25 cellular contexts compared by ENCODE assay signal in genomic region chr1:12537906-12538461, GRCh38.
DNase-seq lines count a peak whose midpoint lies in the region; FAIRE-seq and TF ChIP-seq lines count a peak whose summit lies in the region.
"Had no signal": no experiment of that assay in that cellular context is flagged by ENCODE, and none has a peak within 500 bp of the region (broad histone marks: within the 10 kb centered on the region; RNA-seq: fewer than 3 reads in every experiment).

No MANE protein-coding gene starts in this region.

- no peak overlapping the region for H3K4me3 ChIP-seq in right atrium auricular region
- H3K4me3 ChIP-seq in H1 (ENCODE audit: extremely low read depth in 1 of 4, insufficient read depth in 2 of 4, low read depth in 3 of 4, low read length in 4 of 4): no peak overlapping the region
- no peak overlapping the region for H3K4me3 ChIP-seq in neuronal stem cell (ENCODE audit: low read length in 2 of 2)
- H3K4me3 ChIP-seq: GM23248, HAP-1, SJCRH30 had no signal

- TF ChIP-seq POLR2A in H1 (IDR thresholded peaks at IDR 0.05; ENCODE audit: control extremely low read depth in 1 of 2, low read depth in 2 of 2, low read length in 2 of 2): no peak

- H3K27ac ChIP-seq in right atrium auricular region (no peak overlapping the region), H1 (ENCODE audit: low read depth, low read length) (no peak overlapping the region), neuronal stem cell (replicated peaks; ENCODE audit: low read length) (no peak overlapping the region)
- H3K27ac ChIP-seq: GM23248, SJCRH30 had no signal

- H2BK120ac ChIP-seq in H1 (replicated peaks; ENCODE audit: low read depth, low read length) (peak overlapping the region; percentile 47), neuronal stem cell (ENCODE audit: low read depth, low read length) (no peak overlapping the region)

- H3K4me2 ChIP-seq in H1 (ENCODE audit: insufficient read depth in 1 of 2, low read depth in 2 of 2, low read length in 2 of 2): no peak overlapping the region
- H3K4me2 ChIP-seq in neuronal stem cell (ENCODE audit: insufficient read depth, low read length, poor library complexity, severe bottlenecking): no peak overlapping the region

- H3K4ac ChIP-seq in H1 (replicated peaks; ENCODE audit: insufficient read length, low read depth, low read length) (no peak overlapping the region), neuronal stem cell (ENCODE audit: low read length) (no peak overlapping the region)

- DNase-seq in cardiac septum (ENCODE audit: low spot score) (peak; percentile 4), right atrium auricular region (ENCODE audit: low spot score) (no peak), H1 (ENCODE audit: low read depth in 1 of 2, low spot score in 2 of 2) (no peak), neuronal stem cell (ENCODE audit: low spot score) (no peak), epidermal melanocyte (ENCODE audit: insufficient read length, low spot score) (no peak), NCI-H1436 treated with DMSO at 0.1 percent for 48 hours (lab: John Stamatoyannopoulos, UW) (no peak), NCI-H128 (lab: John Stamatoyannopoulos, UW; ENCODE audit: unreplicated experiment) (no peak)
- DNase-seq: DMS53, GDM1, GM23248, Karpas-422, MV-4-11, NCI-H1105 treated with DMSO at 0.1 percent for 48 hours, NCI-H1694 treated with DMSO at 0.1 percent for 48 hours, NCI-H2081 treated with DMSO at 0.1 percent for 48 hours, NCI-H2171 treated with DMSO at 0.1 percent for 48 hours, NCI-H524 treated with DMSO at 0.1 percent for 48 hours, NCI-H82, SJCRH30 had no signal

- POLR2A ChIA-PET in H1 (lab: Charles Lee; ENCODE audit: partially characterized antibody): interaction anchor here (0.9 kb wide), 1 partner anchor 14 kb away, joined by 3 read pairs; no protein-coding TSS in a partner anchor

- no peak for TF ChIP-seq EP300 in H1 (IDR thresholded peaks at IDR 0.05; ENCODE audit: borderline replicate concordance in 1 of 2, low read depth in 2 of 2, low read length in 2 of 2)

- CTCF ChIA-PET in H1 (lab: Charles Lee; ENCODE audit: partially characterized antibody): interaction anchor here (0.6 to 2.0 kb wide), 8 partner anchors 9 to 1321 kb away, joined by 3 to 6 read pairs (median 3); partner anchors contain the start of gene DHRS3

- H2BK12ac ChIP-seq in H1 (ENCODE audit: low read depth, low read length) (no peak overlapping the region), neuronal stem cell (ENCODE audit: low read length) (no peak overlapping the region)

- intact Hi-C loops in cardiac septum (cut with DNase I): loop anchor here (2.0 kb wide), 1 partner anchor 43 kb away; no protein-coding TSS in a partner anchor

- H2AK5ac ChIP-seq in H1 (ENCODE audit: low read depth, low read length): no peak overlapping the region
- peak overlapping the region; percentile 20 for H2AK5ac ChIP-seq in neuronal stem cell (ENCODE audit: low read depth, low read length)

- 74% methylated on average over 3 of the region's 3 CpGs; no CpG with 5 or more reads in 1 of the 2 experiments for WGBS in H1 (ENCODE audit: extremely low coverage in 1 of 2, insufficient coverage in 1 of 2, insufficient read length in 1 of 2, insufficient replicate concordance in 2 of 2, low coverage in 1 of 2, low lambda C conversion rate in 2 of 2, missing lambda C conversion rate in 1 of 2), 2 experiments
- WGBS in neuronal stem cell (ENCODE audit: extremely low coverage in 2 of 2, insufficient read length in 2 of 2, insufficient replicate concordance in 1 of 2), 2 donors: no CpG with 5 or more reads among the region's 3 CpGs

- H2BK15ac ChIP-seq in H1 (ENCODE audit: low read length) (no peak overlapping the region), neuronal stem cell (ENCODE audit: low read length) (no peak overlapping the region)

- H3K18ac ChIP-seq in H1 (ENCODE audit: extremely low read depth, low read length) (no peak overlapping the region), neuronal stem cell (ENCODE audit: low read length) (no peak overlapping the region)

- H4K20me1 ChIP-seq in H1 (replicated peaks in 1 of 2; ENCODE audit: control insufficient read depth in 1 of 2, insufficient read depth in 2 of 2, low read length in 2 of 2): no peaks in the 10 kb centered on the region

- no peak overlapping the region for H3K56ac ChIP-seq in H1 (replicated peaks; ENCODE audit: insufficient read length, low read depth, low read length)

- H3K79me1 ChIP-seq in H1 (ENCODE audit: low read depth, low read length) (no peaks in the 10 kb centered on the region), neuronal stem cell (ENCODE audit: low read depth, low read length) (no peaks in the 10 kb centered on the region)

- no peak overlapping the region for H4K5ac ChIP-seq in H1 (ENCODE audit: insufficient read length, low read depth, low read length)

- no peak for TF ChIP-seq RAD21 in H1 (IDR thresholded peaks at IDR 0.05 in 1 of 2, conservative IDR thresholded peaks at IDR 0.05 in 1 of 2; ENCODE audit: low read depth in 2 of 2, low read length in 2 of 2)

- no peak for FAIRE-seq in H1 (lab: Jason Lieb, UNC)
- FAIRE-seq: A204.1, D721Med, GM18507, HTR-8/SVneo, RCC 7860 had no signal

- no peak overlapping the region for H3K9ac ChIP-seq in H1 (replicated peaks in 1 of 4; ENCODE audit: extremely low read depth in 1 of 4, low read depth in 3 of 4, low read length in 3 of 4)
- H3K9ac ChIP-seq in neuronal stem cell (ENCODE audit: low read depth, low read length, poor library complexity): no peak overlapping the region
- H3K9ac ChIP-seq: GM23248 had no signal

- peaks cover 4% of the 10 kb centered on the region; the same call in 1 of the 2 replicates for H3K23me2 ChIP-seq in H1 (ENCODE audit: low read depth, low read length)

- no peak overlapping the region for H2BK20ac ChIP-seq in H1 (ENCODE audit: low read length)

- no peak overlapping the region for H3K14ac ChIP-seq in H1 (ENCODE audit: insufficient read length)
- no peak overlapping the region for H3K14ac ChIP-seq in neuronal stem cell (ENCODE audit: low read length)

- H3K27me3 ChIP-seq in right atrium auricular region (no peaks in the 10 kb centered on the region), H1 (replicated peaks in 1 of 4; ENCODE audit: control insufficient read depth in 3 of 4, extremely low read depth in 1 of 4, insufficient read depth in 3 of 4, low read length in 3 of 4) (peaks cover 0 to 5% (median 0%) of the 10 kb centered on the region in 4 experiments; a peak in 1 of 7 replicates), neuronal stem cell (ENCODE audit: control insufficient read depth in 3 of 3, insufficient read depth in 3 of 3, low read depth in 1 of 3, low read length in 3 of 3) (peaks cover 0 to 7% (median 0%) of the 10 kb centered on the region in 3 experiments)
- H3K27me3 ChIP-seq: SJCRH30 had no signal

- H4K8ac ChIP-seq in H1 (ENCODE audit: extremely low read depth, insufficient read depth, low read length) (peak overlapping the region; percentile 41; the same call in 1 of the 2 replicates), neuronal stem cell (ENCODE audit: low read depth, low read length) (no peak overlapping the region)

- no peak overlapping the region for H2AFZ ChIP-seq in H1 (ENCODE audit: low read length)
- peak overlapping the region; percentile 5 for H2AFZ ChIP-seq in neuronal stem cell (ENCODE audit: low read length)
- H2AFZ ChIP-seq: GM23248 had no signal

- H3K23ac ChIP-seq in H1 (ENCODE audit: insufficient read length): no peak overlapping the region
- H3K23ac ChIP-seq in neuronal stem cell (ENCODE audit: low read depth, low read length, poor library complexity): no peak overlapping the region

- H3K36me3 ChIP-seq in right atrium auricular region: no peaks in the 10 kb centered on the region
- H3K36me3 ChIP-seq in H1 (ENCODE audit: control insufficient read depth in 2 of 4, insufficient read depth in 4 of 4, low read length in 3 of 4): no peaks in the 10 kb centered on the region
- H3K36me3 ChIP-seq in neuronal stem cell (replicated peaks in 1 of 2; ENCODE audit: control insufficient read depth in 2 of 2, insufficient read depth in 2 of 2, low read length in 2 of 2): no peaks in the 10 kb centered on the region
- H3K36me3 ChIP-seq: HAP-1, SJCRH30 had no signal

- no peak overlapping the region for H4K91ac ChIP-seq in H1 (replicated peaks; ENCODE audit: insufficient read length, low read length)
- no peak overlapping the region for H4K91ac ChIP-seq in neuronal stem cell (ENCODE audit: low read depth, low read length, poor library complexity)

- H3K9me3 ChIP-seq in right atrium auricular region: peaks cover 0 to 4% of the 10 kb centered on the region in 2 donors
- H3K9me3 ChIP-seq in H1 (ENCODE audit: insufficient read depth in 2 of 2, low read depth in 1 of 2, low read length in 1 of 2): no peaks in the 10 kb centered on the region
- no peaks in the 10 kb centered on the region for H3K9me3 ChIP-seq in neuronal stem cell (replicated peaks in 1 of 2; ENCODE audit: control insufficient read depth in 2 of 2, insufficient read depth in 1 of 2, low read depth in 1 of 2, low read length in 2 of 2)

- no peak overlapping the region for H2BK5ac ChIP-seq in H1 (ENCODE audit: low read depth, low read length)
- H2BK5ac ChIP-seq in neuronal stem cell (ENCODE audit: low read length): no peak overlapping the region

- no peaks in the 10 kb centered on the region for H3K79me2 ChIP-seq in H1 (ENCODE audit: control insufficient read depth in 1 of 2, insufficient read depth in 2 of 2, low read length in 2 of 2)

- TF ChIP-seq CTCF in right atrium auricular region (IDR thresholded peaks at IDR 0.05) (no peak), H1 (IDR thresholded peaks at IDR 0.05; ENCODE audit: control extremely low read depth in 1 of 3, insufficient read depth in 1 of 3, low read depth in 1 of 3, low read length in 3 of 3) (no peak)

- H3K4me1 ChIP-seq in right atrium auricular region: peaks cover 0 to 31% of the 10 kb centered on the region in 2 donors
- H3K4me1 ChIP-seq in H1 (replicated peaks in 1 of 4; ENCODE audit: control insufficient read depth in 3 of 4, insufficient read depth in 4 of 4, low read length in 3 of 4): peaks cover 0 to 12% (median 9%) of the 10 kb centered on the region in 4 experiments; a peak in 6 of 7 replicates
- H3K4me1 ChIP-seq in neuronal stem cell (ENCODE audit: control insufficient read depth in 2 of 2, insufficient read depth in 1 of 2, low read depth in 1 of 2, low read length in 2 of 2): peaks cover 18 to 28% of the 10 kb centered on the region in 2 donors
- H3K4me1 ChIP-seq: HAP-1 had no signal

TF ChIP-seq in H1, 55 proteins besides CTCF, POLR2A, EP300 and RAD21 (continues in another document):
- TF ChIP-seq EZH2 (IDR thresholded peaks at IDR 0.05; ENCODE audit: low read depth, low read length, severe bottlenecking) (no peak), HDAC2 (IDR thresholded peaks at IDR 0.05; ENCODE audit: borderline replicate concordance in 1 of 2, low read depth in 2 of 2, low read length in 2 of 2) (no peak), SP1 (IDR thresholded peaks at IDR 0.05; ENCODE audit: low read depth, low read length) (no peak), CBX5 (IDR thresholded peaks at IDR 0.05; ENCODE audit: low read depth, low read length) (no peak), SP4 (IDR thresholded peaks at IDR 0.05; ENCODE audit: low read length) (no peak), MAFK (IDR thresholded peaks at IDR 0.05; ENCODE audit: low read depth, low read length) (no peak), TBP (IDR thresholded peaks at IDR 0.05; ENCODE audit: low read depth, low read length) (no peak)
